In genomic region chr7:91537260-91538152, GRCh38 we compare ENCODE assay signal across 1 cellular context.
TF ChIP-seq lines count a peak whose summit lies in the region.

No MANE protein-coding gene starts in this region.

TF ChIP-seq in WTC11, 78 proteins besides CTCF, POLR2A, EP300 and RAD21 (continued from another document):
- TF ChIP-seq ZNF281 (CRISPR knock-in tag; IDR thresholded peaks at IDR 0.05) = no peak
- no peak for TF ChIP-seq MAX (CRISPR knock-in tag; IDR thresholded peaks at IDR 0.05)
- TF ChIP-seq ATF1 (CRISPR knock-in tag; IDR thresholded peaks at IDR 0.05) = no peak
- no peak for TF ChIP-seq ATF3 (CRISPR knock-in tag; conservative IDR thresholded peaks at IDR 0.05)
- TF ChIP-seq NFATC4 (CRISPR knock-in tag; IDR thresholded peaks at IDR 0.05) = no peak
- TF ChIP-seq PRDM15 (CRISPR knock-in tag; IDR thresholded peaks at IDR 0.05) = no peak
- TF ChIP-seq CDX4 (CRISPR knock-in tag; IDR thresholded peaks at IDR 0.05; ENCODE audit: borderline replicate concordance) = no peak
- TF ChIP-seq MXD4 (CRISPR knock-in tag; IDR thresholded peaks at IDR 0.05; ENCODE audit: borderline replicate concordance) = no peak
- TF ChIP-seq EMX1 (CRISPR knock-in tag; IDR thresholded peaks at IDR 0.05) = no peak
- TF ChIP-seq ZNF416 (CRISPR knock-in tag; IDR thresholded peaks at IDR 0.05) = no peak
TF ChIP-seq in WTC11: peak in this region for 0.
